11 cellular contexts compared by ENCODE assay signal in genomic region chr1:8411803-8412182, GRCh38.
A peak's percentile ranks its signal among the peaks of the same experiment; 100 is the strongest.
DNase-seq lines count a peak whose midpoint lies in the region; ATAC-seq and TF ChIP-seq lines count a peak whose summit lies in the region.
"Had no signal": no experiment of that assay in that cellular context is flagged by ENCODE, and none has a peak within 500 bp of the region (broad histone marks: within the 10 kb centered on the region; RNA-seq: fewer than 3 reads in every experiment).

No MANE protein-coding gene starts in this region.

- POLR2A ChIA-PET in activated B cell treated with CpG ODN at 0.5 μM for 24 hours (lab: Charles Lee) = interaction anchor here (1.0 kb wide), 1 partner anchor 16 kb away, joined by 4 read pairs; no protein-coding TSS in a partner anchor

- H3K36me3 Mint-ChIP-seq in activated B cell treated with CpG ODN at 0.5 μM for 24 hours (ENCODE audit: low read depth) = peaks cover 71% of the 10 kb centered on the region
- H3K36me3 Mint-ChIP-seq in effector memory CD8-positive, alpha-beta T cell (ENCODE audit: insufficient read depth) = peaks cover 34% of the 10 kb centered on the region
- H3K36me3 Mint-ChIP-seq in activated CD4-positive, alpha-beta T cell treated with anti-CD3 and anti-CD28 coated beads, Interleukin-2, amount 10 ng/mL, durations not matched to agents 24 days and 14 days (ENCODE audit: low read depth) = peaks cover 51% of the 10 kb centered on the region

- H3K27me3 ChIP-seq in sigmoid colon = no peaks in the 10 kb centered on the region

- no peak overlapping the region for H3K4me3 Mint-ChIP-seq in activated B cell treated with CpG ODN at 0.5 μM for 24 hours
- H3K4me3 Mint-ChIP-seq in effector memory CD8-positive, alpha-beta T cell = no peak overlapping the region
- no peak overlapping the region for H3K4me3 Mint-ChIP-seq in activated CD4-positive, alpha-beta T cell treated with anti-CD3 and anti-CD28 coated beads, Interleukin-2, amount 10 ng/mL, durations not matched to agents 24 days and 14 days
- H3K4me3 Mint-ChIP-seq: activated T-helper 1 cell treated with anti-CD3 and anti-CD28 coated beads, Interleukin-12 subunit alpha, Interleukin-12 subunit beta, Interleukin-2, Interleukin-4 antibody, amounts not matched to agents 30 ng/mL and 10 ng/mL and 1 ng/mL, durations not matched to agents 14 hours and 24 hours and 36 hours had no signal

- H3K4me1 ChIP-seq in sigmoid colon = peaks cover 0 to 100% (median 98%) of the 10 kb centered on the region in 4 donors

- H3K27me3 Mint-ChIP-seq in activated B cell treated with CpG ODN at 0.5 μM for 24 hours = no peaks in the 10 kb centered on the region
- H3K27me3 Mint-ChIP-seq in effector memory CD8-positive, alpha-beta T cell = no peaks in the 10 kb centered on the region
- no peaks in the 10 kb centered on the region for H3K27me3 Mint-ChIP-seq in activated CD4-positive, alpha-beta T cell treated with anti-CD3 and anti-CD28 coated beads, Interleukin-2, amount 10 ng/mL, durations not matched to agents 24 days and 14 days

- peaks cover 0 to 10% (median 0%) of the 10 kb centered on the region in 4 donors for H3K36me3 ChIP-seq in sigmoid colon

- H3K27ac Mint-ChIP-seq in activated B cell treated with CpG ODN at 0.5 μM for 24 hours = peak overlapping the region; percentile 8
- H3K27ac Mint-ChIP-seq in effector memory CD8-positive, alpha-beta T cell = peak overlapping the region in 1 of 2 donors; percentile 20
- no peak overlapping the region for H3K27ac Mint-ChIP-seq in activated CD4-positive, alpha-beta T cell treated with anti-CD3 and anti-CD28 coated beads, Interleukin-2, amount 10 ng/mL, durations not matched to agents 24 days and 14 days
- H3K27ac Mint-ChIP-seq: activated T-helper 1 cell treated with anti-CD3 and anti-CD28 coated beads, Interleukin-12 subunit alpha, Interleukin-12 subunit beta, Interleukin-2, Interleukin-4 antibody, amounts not matched to agents 30 ng/mL and 10 ng/mL and 1 ng/mL, durations not matched to agents 14 hours and 24 hours and 36 hours had no signal

- DNase-seq in activated B cell treated with CpG ODN at 0.5 μM for 24 hours = no peak
- no peak for DNase-seq in left ventricle myocardium superior
- no peak for DNase-seq in sigmoid colon
- DNase-seq in effector memory CD8-positive, alpha-beta T cell = no peak
- DNase-seq in Kasumi-1 (lab: John Stamatoyannopoulos, UW) = no peak
- no peak for DNase-seq in DMS53 treated with DMSO at 0.1 percent for 48 hours (lab: John Stamatoyannopoulos, UW; ENCODE audit: unreplicated experiment)
- DNase-seq in activated CD4-positive, alpha-beta T cell treated with anti-CD3 and anti-CD28 coated beads, Interleukin-2, amount 10 ng/mL, durations not matched to agents 24 days and 14 days = no peak
- DNase-seq: effector CD4-positive, alpha-beta T cell; NCI-H2107 had no signal

- TF ChIP-seq EP300 in sigmoid colon (IDR thresholded peaks at IDR 0.05) = no peak

- WGBS in sigmoid colon, 2 donors = 37 to 65% methylated on average over 7 of the region's 7 CpGs

- no peak for TF ChIP-seq POLR2A in sigmoid colon (IDR thresholded peaks at IDR 0.05)

- no peak for ATAC-seq in activated B cell treated with CpG ODN at 0.5 μM for 24 hours (ENCODE audit: low read depth)
- peak; percentile 5 for ATAC-seq in left ventricle myocardium superior
- no peak for ATAC-seq in effector memory CD8-positive, alpha-beta T cell (replicated peaks)

- H3K4me1 Mint-ChIP-seq in activated B cell treated with CpG ODN at 0.5 μM for 24 hours = peaks cover 51% of the 10 kb centered on the region
- H3K4me1 Mint-ChIP-seq in effector memory CD8-positive, alpha-beta T cell (ENCODE audit: low read depth in 2 of 2) = peaks cover 19 to 51% of the 10 kb centered on the region in 2 donors
- peaks cover 37% of the 10 kb centered on the region for H3K4me1 Mint-ChIP-seq in activated CD4-positive, alpha-beta T cell treated with anti-CD3 and anti-CD28 coated beads, Interleukin-2, amount 10 ng/mL, durations not matched to agents 24 days and 14 days

- no peak overlapping the region for H3K4me3 ChIP-seq in sigmoid colon

- H3K27ac ChIP-seq in C4-2B (peak overlapping the region; percentile 93; the same call in 1 of the 2 replicates), sigmoid colon (peak overlapping the region; percentile 82 to 100 (median 98))

- intact Hi-C loops in activated B cell treated with CpG ODN at 0.5 μM for 24 hours (cut with micrococcal nuclease) = no loop called here
- intact Hi-C loops in left ventricle myocardium superior (cut with micrococcal nuclease) = no loop called here
- intact Hi-C loops in sigmoid colon (cut with DNase I) = no loop called here
- intact Hi-C loops in activated CD4-positive, alpha-beta T cell treated with anti-CD3 and anti-CD28 coated beads, Interleukin-2, amount 10 ng/mL, durations not matched to agents 24 days and 14 days (cut with micrococcal nuclease) = no loop called here

- no peak for TF ChIP-seq CTCF in C4-2B (conservative IDR thresholded peaks at IDR 0.05)
- no peak for TF ChIP-seq CTCF in activated B cell treated with CpG ODN at 0.5 μM for 24 hours (IDR thresholded peaks at IDR 0.05)
- TF ChIP-seq CTCF in sigmoid colon (IDR thresholded peaks at IDR 0.05) = no peak

- no peaks in the 10 kb centered on the region for H3K9me3 Mint-ChIP-seq in activated B cell treated with CpG ODN at 0.5 μM for 24 hours
- no peaks in the 10 kb centered on the region for H3K9me3 Mint-ChIP-seq in effector memory CD8-positive, alpha-beta T cell
- no peaks in the 10 kb centered on the region for H3K9me3 Mint-ChIP-seq in activated CD4-positive, alpha-beta T cell treated with anti-CD3 and anti-CD28 coated beads, Interleukin-2, amount 10 ng/mL, durations not matched to agents 24 days and 14 days
- H3K9me3 Mint-ChIP-seq: activated T-helper 1 cell treated with anti-CD3 and anti-CD28 coated beads, Interleukin-12 subunit alpha, Interleukin-12 subunit beta, Interleukin-2, Interleukin-4 antibody, amounts not matched to agents 30 ng/mL and 10 ng/mL and 1 ng/mL, durations not matched to agents 14 hours and 24 hours and 36 hours had no signal

- CTCF ChIA-PET in activated B cell treated with CpG ODN at 0.5 μM for 24 hours (lab: Charles Lee) = interaction anchor here (0.9 to 1.4 kb wide), 2 partner anchors 159 to 447 kb away, joined by 4 read pairs; no protein-coding TSS in a partner anchor

- H3K9me3 ChIP-seq in sigmoid colon = no peaks in the 10 kb centered on the region
